In genomic region chr1:232877361-232877991, GRCh38 we compare ENCODE assay signal across 19 cellular contexts.
DNase-seq lines count a peak whose midpoint lies in the region; ATAC-seq, FAIRE-seq and TF ChIP-seq lines count a peak whose summit lies in the region.
"Had no signal": no experiment of that assay in that cellular context is flagged by ENCODE, and none has a peak within 500 bp of the region (broad histone marks: within the 10 kb centered on the region; RNA-seq: fewer than 3 reads in every experiment).

No MANE protein-coding gene starts in this region.

- DNase-seq in T-helper 17 cell (no peak), left kidney (ENCODE audit: low read depth, low spot score) (peak; percentile 66), NCI-H1694 treated with DMSO at 0.1 percent for 48 hours (lab: John Stamatoyannopoulos, UW) (no peak), mucosa of gallbladder (ENCODE audit: low spot score) (no peak), H54 (ENCODE audit: insufficient read length, low spot score) (no peak)
- DNase-seq: ACHN; CD8-positive, alpha-beta memory T cell; DND-41; GDM1; Kasumi-1; NCI-H1436 treated with DMSO at 0.1 percent for 48 hours; NCI-H226; NCI-H526 treated with DMSO at 0.1 percent for 48 hours; SHP77 treated with DMSO at 0.1 percent for 48 hours had no signal

- H3K4me1 ChIP-seq in BLaER1, result peaks cover 7% of the 10 kb centered on the region; the same call in 1 of the 2 replicates
- no peaks in the 10 kb centered on the region for H3K4me1 ChIP-seq in HEK293 (ENCODE audit: control insufficient read depth, insufficient read depth, low read length)

- H3K4me3 ChIP-seq in BLaER1 (no peak overlapping the region), HEK293 (ENCODE audit: low read depth, low read length) (no peak overlapping the region)

- CTCF ChIA-PET in HEK293 (lab: Yijun Ruan, JAX), result interaction anchor here (0.6 to 5.4 kb wide), 8 partner anchors 8 to 365 kb away, joined by 3 to 70 read pairs (median 4); no protein-coding TSS in a partner anchor

- H3K27me3 Mint-ChIP-seq in T-helper 17 cell, result no peaks in the 10 kb centered on the region

- ATAC-seq in T-helper 17 cell, result no peak
- ATAC-seq: HepG2 had no signal

- H3K9ac ChIP-seq in BLaER1, result no peak overlapping the region

- H3K9me3 ChIP-seq in BLaER1 (peaks cover 8% of the 10 kb centered on the region), HEK293 (ENCODE audit: control insufficient read depth, insufficient read depth, low read depth, low read length) (no peaks in the 10 kb centered on the region), T-helper 17 cell (ENCODE audit: control insufficient read depth, low read length, poor library complexity, severe bottlenecking) (no peaks in the 10 kb centered on the region)

- no peaks in the 10 kb centered on the region for H3K27me3 ChIP-seq in BLaER1

- POLR2A ChIA-PET in HEK293 (lab: Yijun Ruan, JAX), result interaction anchor here (1.0 to 2.0 kb wide), 2 partner anchors 9 to 14 kb away, joined by 3 to 8 read pairs; no protein-coding TSS in a partner anchor

- H3K36me3 ChIP-seq in BLaER1 (no peaks in the 10 kb centered on the region), HEK293 (ENCODE audit: control insufficient read depth in 2 of 2, insufficient read depth in 1 of 2, low read length in 2 of 2) (no peaks in the 10 kb centered on the region)

- H4K20me1 ChIP-seq in BLaER1, result no peaks in the 10 kb centered on the region

- no peak for TF ChIP-seq CTCF in HEK293 (tag by site-specific recombination; IDR thresholded peaks at IDR 0.05)

- FAIRE-seq in H54 (lab: Jason Lieb, UNC), result no peak
- FAIRE-seq: H1, HepG2 had no signal

- no peak overlapping the region for H3K27ac Mint-ChIP-seq in T-helper 17 cell
- H3K27ac Mint-ChIP-seq: B cell; CD8-positive, alpha-beta memory T cell had no signal

- H3K4me3 Mint-ChIP-seq in T-helper 17 cell, result peak overlapping the region; percentile 47
- H3K4me3 Mint-ChIP-seq: B cell had no signal

- H3K27ac ChIP-seq in BLaER1, result no peak overlapping the region
- no peak overlapping the region for H3K27ac ChIP-seq in HEK293 (ENCODE audit: extremely low read depth, low read depth, low read length)

- no peaks in the 10 kb centered on the region for H3K36me3 Mint-ChIP-seq in T-helper 17 cell (ENCODE audit: low read depth)
- H3K36me3 Mint-ChIP-seq: CD8-positive, alpha-beta memory T cell had no signal

- no peak for TF ChIP-seq POLR2A in H54 (IDR thresholded peaks at IDR 0.05; ENCODE audit: low read depth, low read length)

- peaks cover 4% of the 10 kb centered on the region for H3K4me1 Mint-ChIP-seq in T-helper 17 cell
- H3K4me1 Mint-ChIP-seq: B cell had no signal

- peak overlapping the region; percentile 26; the same call in 1 of the 2 replicates for H3K4me2 ChIP-seq in BLaER1

TF ChIP-seq in HEK293, 187 proteins besides CTCF, POLR2A, EP300 and RAD21:
- TF ChIP-seq, protein P1, sequence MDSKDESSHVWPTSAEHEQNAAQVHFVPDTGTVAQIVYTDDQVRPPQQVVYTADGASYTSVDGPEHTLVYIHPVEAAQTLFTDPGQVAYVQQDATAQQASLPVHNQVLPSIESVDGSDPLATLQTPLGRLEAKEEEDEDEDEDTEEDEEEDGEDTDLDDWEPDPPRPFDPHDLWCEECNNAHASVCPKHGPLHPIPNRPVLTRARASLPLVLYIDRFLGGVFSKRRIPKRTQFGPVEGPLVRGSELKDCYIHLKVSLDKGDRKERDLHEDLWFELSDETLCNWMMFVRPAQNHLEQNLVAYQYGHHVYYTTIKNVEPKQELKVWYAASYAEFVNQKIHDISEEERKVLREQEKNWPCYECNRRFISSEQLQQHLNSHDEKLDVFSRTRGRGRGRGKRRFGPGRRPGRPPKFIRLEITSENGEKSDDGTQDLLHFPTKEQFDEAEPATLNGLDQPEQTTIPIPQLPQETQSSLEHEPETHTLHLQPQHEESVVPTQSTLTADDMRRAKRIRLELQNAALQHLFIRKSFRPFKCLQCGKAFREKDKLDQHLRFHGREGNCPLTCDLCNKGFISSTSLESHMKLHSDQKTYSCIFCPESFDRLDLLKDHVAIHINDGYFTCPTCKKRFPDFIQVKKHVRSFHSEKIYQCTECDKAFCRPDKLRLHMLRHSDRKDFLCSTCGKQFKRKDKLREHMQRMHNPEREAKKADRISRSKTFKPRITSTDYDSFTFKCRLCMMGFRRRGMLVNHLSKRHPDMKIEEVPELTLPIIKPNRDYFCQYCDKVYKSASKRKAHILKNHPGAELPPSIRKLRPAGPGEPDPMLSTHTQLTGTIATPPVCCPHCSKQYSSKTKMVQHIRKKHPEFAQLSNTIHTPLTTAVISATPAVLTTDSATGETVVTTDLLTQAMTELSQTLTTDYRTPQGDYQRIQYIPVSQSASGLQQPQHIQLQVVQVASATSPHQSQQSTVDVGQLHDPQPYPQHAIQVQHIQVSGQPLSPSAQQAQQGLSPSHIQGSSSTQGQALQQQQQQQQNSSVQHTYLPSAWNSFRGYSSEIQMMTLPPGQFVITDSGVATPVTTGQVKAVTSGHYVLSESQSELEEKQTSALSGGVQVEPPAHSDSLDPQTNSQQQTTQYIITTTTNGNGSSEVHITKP (tag by site-specific recombination; IDR thresholded peaks at IDR 0.05), result peak; percentile 35; the same call in 1 of the 2 replicates
- no peak for TF ChIP-seq SALL2 (tag by site-specific recombination; IDR thresholded peaks at IDR 0.05; ENCODE audit: borderline replicate concordance)
